Comparison of ENCODE assay signal across 10 cellular contexts in genomic region chr5:93557205-93557604, GRCh38. TPM values are rescaled to one million over a fixed set of nuclear protein-coding genes. Genes with fewer than 3 reads are reported as not detected.
"Had no signal": no experiment of that assay in that cellular context is flagged by ENCODE, and none has a peak within 500 bp of the region (broad histone marks: within the 10 kb centered on the region; RNA-seq: fewer than 3 reads in every experiment).

No MANE protein-coding gene starts in this region.

- DNase-seq: GM23248, GOT3, H7, H9, HCEC 1CT, HFFc6 had no signal

- H3K9ac ChIP-seq: GM23248 had no signal

- H3K4me1 ChIP-seq: HAP-1 had no signal

- H3K9me3 ChIP-seq: HAP-1 had no signal

- H3K27ac ChIP-seq: GM23248 had no signal

- H3K36me3 ChIP-seq: HAP-1 had no signal

- H3K4me2 ChIP-seq: GM23338 had no signal

- H3K4me3 ChIP-seq: GM23248, GM23338, HAP-1 had no signal

- H2AFZ ChIP-seq: GM23248, GM23338 had no signal

- ATAC-seq: GM23338, HCT116 had no signal

RNA-seq across cellular contexts. Expression of gene NR2F1, which starts 25.8 kb away (rescaled TPM):
- total RNA-seq: GM23338, H1, H7, H9 had no signal
